ENCODE assay signal across 8 cellular contexts in the genomic region with DNA sequence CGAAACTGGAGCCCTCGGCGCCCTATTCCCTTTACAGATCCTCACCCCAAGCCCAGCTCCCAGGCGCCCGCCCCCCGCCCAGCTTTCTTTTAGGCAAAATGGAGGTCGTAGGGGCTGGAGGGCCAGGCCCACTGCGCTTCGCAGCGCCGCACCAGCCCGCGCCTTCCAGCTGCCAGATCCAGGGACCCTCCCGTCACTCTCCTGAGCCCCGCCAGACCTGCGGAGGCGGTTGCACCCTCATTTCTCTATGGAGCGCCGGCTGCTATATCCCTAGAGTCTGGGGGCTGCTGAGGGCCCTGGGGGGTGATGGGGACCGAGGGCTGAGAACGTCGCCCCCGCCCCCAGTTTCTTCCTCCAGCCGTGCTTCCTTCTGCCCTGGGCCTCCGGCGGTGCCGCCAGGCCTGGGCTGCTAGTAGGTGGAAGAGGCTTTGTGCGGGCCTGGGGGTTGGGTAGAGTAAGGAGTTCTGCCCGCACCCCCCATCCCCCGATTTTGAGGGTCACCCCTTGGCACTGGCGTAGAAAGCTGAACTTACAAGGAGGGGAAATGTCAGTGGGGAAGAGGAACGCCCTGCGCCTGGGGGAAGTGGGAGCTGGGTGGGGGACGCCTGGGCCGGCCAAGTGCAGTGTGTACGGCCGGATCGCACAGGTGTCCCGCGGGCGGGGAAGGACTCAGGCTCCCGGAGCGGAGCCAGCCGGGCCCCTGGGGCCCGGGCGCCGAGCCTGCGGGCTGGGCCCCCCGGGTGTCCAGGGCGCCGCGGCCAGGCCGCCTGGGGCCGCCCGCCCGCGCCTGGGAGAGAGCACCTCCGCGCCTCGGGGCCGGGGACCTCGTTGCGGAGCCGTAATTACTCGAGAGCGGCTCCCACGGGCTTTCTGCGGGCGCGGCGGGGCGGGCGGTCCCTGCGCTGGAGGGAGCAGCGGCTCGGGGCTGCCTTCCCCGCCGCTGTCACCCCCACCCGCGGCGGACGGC. TPM values are rescaled to one million over a fixed set of nuclear protein-coding genes. Genes with fewer than 3 reads are reported as not detected.
DNase-seq lines count a peak whose midpoint lies in the region; ATAC-seq, FAIRE-seq and TF ChIP-seq lines count a peak whose summit lies in the region.

No MANE protein-coding gene starts in this region.

- no peak for FAIRE-seq in H54 (lab: Jason Lieb, UNC)

- peak overlapping the region; percentile 73 for H3K27ac ChIP-seq in DOHH2 (ENCODE audit: low read depth, low read length)
- H3K27ac ChIP-seq in MM.1S (ENCODE audit: low read length) = peak overlapping the region; percentile 52; the same call in 1 of the 2 replicates
- H3K27ac ChIP-seq in trophoblast cell (ENCODE audit: low read depth, low read length) = peak overlapping the region; percentile 27

- no peak for ATAC-seq in esophagus mucosa

- peak overlapping the region; percentile 84 for H2BK120ac ChIP-seq in trophoblast cell (ENCODE audit: insufficient read depth, low read length, poor library complexity)

- H3K9ac ChIP-seq in MM.1S (ENCODE audit: low read length) (peak overlapping the region; percentile 85), trophoblast cell (ENCODE audit: low read length) (peak overlapping the region; percentile 93)

- H3K4me3 ChIP-seq in DOHH2 (ENCODE audit: low read length) (peak overlapping the region; percentile 93), MM.1S (ENCODE audit: low read length) (peak overlapping the region; percentile 82), trophoblast cell (ENCODE audit: low read depth, low read length) (peak overlapping the region; percentile 97)

- no CpG with 5 or more reads among the region's 82 CpGs for WGBS in trophoblast cell (ENCODE audit: extremely low coverage, insufficient coverage, insufficient read length)

- H3K4me1 ChIP-seq in DOHH2 (ENCODE audit: control insufficient read depth, low read length) (peaks cover 14% of the 10 kb centered on the region), MM.1S (ENCODE audit: low read length) (no peaks in the 10 kb centered on the region), trophoblast cell (ENCODE audit: control insufficient read depth in 1 of 2, insufficient read depth in 2 of 2, low read length in 2 of 2) (peaks cover 0 to 4% of the 10 kb centered on the region in 2 experiments)

- TF ChIP-seq POLR2A in H54 (IDR thresholded peaks at IDR 0.05; ENCODE audit: low read depth, low read length) = no peak

- peak overlapping the region; percentile 91 for H3K18ac ChIP-seq in trophoblast cell (ENCODE audit: low read length)

- H3K9me2 ChIP-seq in DOHH2 (replicated peaks; ENCODE audit: control insufficient read depth, low read length) = no peaks in the 10 kb centered on the region
- no peaks in the 10 kb centered on the region for H3K9me2 ChIP-seq in MM.1S (replicated peaks; ENCODE audit: insufficient read depth, low read length)

- peak overlapping the region; percentile 86 for H2BK5ac ChIP-seq in trophoblast cell (ENCODE audit: low read depth, low read length, poor library complexity)

- H3K9me3 ChIP-seq in DOHH2 (ENCODE audit: control insufficient read depth, insufficient read depth, low read length) (no peaks in the 10 kb centered on the region), MM.1S (replicated peaks; ENCODE audit: insufficient read depth, low read length) (no peaks in the 10 kb centered on the region), trophoblast cell (ENCODE audit: insufficient read depth, low read depth, low read length) (no peaks in the 10 kb centered on the region)

- H3K4me2 ChIP-seq in DOHH2 (ENCODE audit: low read length) (peak overlapping the region; percentile 67), MM.1S (ENCODE audit: low read depth, low read length) (peak overlapping the region; percentile 91), trophoblast cell (ENCODE audit: low read length) (peak overlapping the region; percentile 94)

- no peak overlapping the region for H2BK12ac ChIP-seq in trophoblast cell (ENCODE audit: low read length)

- H2AFZ ChIP-seq in MM.1S (ENCODE audit: low read length) (0 out of 2 replicates have a peak overlapping the region, but pooled peaks have one; percentile 30), trophoblast cell (ENCODE audit: insufficient read depth, low read length, poor library complexity) (peak overlapping the region; percentile 23)

- peak overlapping the region; percentile 99 for H3K4ac ChIP-seq in trophoblast cell (ENCODE audit: low read depth, low read length)

- H4K12ac ChIP-seq in trophoblast cell (ENCODE audit: low read depth, low read length) = peak overlapping the region; percentile 58

- H3F3A ChIP-seq in DOHH2 (ENCODE audit: control insufficient read depth, insufficient read depth) = peaks cover 4% of the 10 kb centered on the region
- no peaks in the 10 kb centered on the region for H3F3A ChIP-seq in MM.1S (ENCODE audit: insufficient read depth, low read length)

- H3K79me2 ChIP-seq in DOHH2 (ENCODE audit: control insufficient read depth, low read length) (peaks cover 44% of the 10 kb centered on the region), MM.1S (ENCODE audit: low read length) (peaks cover 46% of the 10 kb centered on the region), trophoblast cell (ENCODE audit: control insufficient read depth, insufficient read depth, low read length, poor library complexity) (peaks cover 20% of the 10 kb centered on the region)

- peak overlapping the region; percentile 90 for H4K8ac ChIP-seq in trophoblast cell (ENCODE audit: low read depth, low read length)

- peak; percentile 37 for DNase-seq in MM.1S
- DNase-seq in activated gamma-delta T cell treated with Interleukin-2 at 50 U/mL for 16 hours = peak; percentile 19
- DNase-seq in head of caudate nucleus = peak in 22 of 42 donors; percentile 17 to 73 (median 41)
- peak in 1 of 2 donors; percentile 57 for DNase-seq in trophoblast cell
- DNase-seq in H54 (ENCODE audit: insufficient read length, low spot score) = no peak
- no peak for DNase-seq in NCI-H1930 (lab: John Stamatoyannopoulos, UW)

- H3K27me3 ChIP-seq in DOHH2 (ENCODE audit: control insufficient read depth, low read length) = peaks cover 16% of the 10 kb centered on the region
- peaks cover 24% of the 10 kb centered on the region for H3K27me3 ChIP-seq in MM.1S (replicated peaks; ENCODE audit: insufficient read depth, low read length)
- no peaks in the 10 kb centered on the region for H3K27me3 ChIP-seq in trophoblast cell (ENCODE audit: insufficient read depth, low read length)

- intact Hi-C loops in head of caudate nucleus (cut with DNase I) = no loop called here

- peak overlapping the region; percentile 95 for H4K91ac ChIP-seq in trophoblast cell (ENCODE audit: low read depth, low read length)

- peaks cover 17% of the 10 kb centered on the region for H3K79me1 ChIP-seq in trophoblast cell (ENCODE audit: low read length)

- no peak overlapping the region for H3K23ac ChIP-seq in trophoblast cell (ENCODE audit: low read length)

- peak; percentile 10 for TF ChIP-seq CTCF in DOHH2 (IDR thresholded peaks at IDR 0.05; ENCODE audit: low read depth, low read length, poor library complexity, severe bottlenecking)
- TF ChIP-seq CTCF in MM.1S (IDR thresholded peaks at IDR 0.05; ENCODE audit: low read length) = no peak

- H2AK5ac ChIP-seq in trophoblast cell (ENCODE audit: low read length) = peak overlapping the region; percentile 96

- peaks cover 9% of the 10 kb centered on the region; the same call in 1 of the 2 replicates for H4K20me1 ChIP-seq in DOHH2 (ENCODE audit: control insufficient read depth, insufficient read depth, low read depth, low read length)
- no peaks in the 10 kb centered on the region for H4K20me1 ChIP-seq in MM.1S (ENCODE audit: insufficient read depth, low read length)

- peaks cover 41% of the 10 kb centered on the region for H3K36me3 ChIP-seq in DOHH2 (ENCODE audit: control insufficient read depth, low read length)
- no peaks in the 10 kb centered on the region for H3K36me3 ChIP-seq in MM.1S (replicated peaks; ENCODE audit: insufficient read depth, low read length)
- H3K36me3 ChIP-seq in trophoblast cell (ENCODE audit: control insufficient read depth in 1 of 2, insufficient read depth in 2 of 2, low read length in 2 of 2) = peaks cover 33 to 34% of the 10 kb centered on the region in 2 experiments

- peak overlapping the region; percentile 99 for H3K14ac ChIP-seq in trophoblast cell (ENCODE audit: low read length)

RNA-seq across cellular contexts. Expression of a gene that starts 1.2 kb away (rescaled TPM):
- polyA plus RNA-seq in trophoblast cell (2013) = 144 and 147 TPM in 2 replicates
- 289 TPM for total RNA-seq in esophagus mucosa

RNA-seq across cellular contexts. Expression of a gene that starts 18.5 kb away (rescaled TPM):
- not detected in 2 replicates for polyA plus RNA-seq in trophoblast cell (2013)
- not detected for total RNA-seq in esophagus mucosa

RNA-seq across cellular contexts. Expression of a gene that starts 19.3 kb away (rescaled TPM):
- 16.4 and 17.3 TPM in 2 replicates for polyA plus RNA-seq in trophoblast cell (2013)
- total RNA-seq in esophagus mucosa = 10.4 TPM

RNA-seq across cellular contexts. Expression of a gene that starts 31.2 kb away (rescaled TPM):
- polyA plus RNA-seq in trophoblast cell (2013) = 78.2 and 84.1 TPM in 2 replicates
- 33.4 TPM for total RNA-seq in esophagus mucosa

RNA-seq across cellular contexts. Expression of a gene that starts 33.4 kb away (rescaled TPM):
- 0.24 and 0.30 TPM in 2 replicates for polyA plus RNA-seq in trophoblast cell (2013)
- 0.68 TPM for total RNA-seq in esophagus mucosa

Comparison
In these comparisons a context has a peak if more than half of its experiments do, and no peak if none do; other contexts are left out.
1. DNase-seq: peak in MM.1S (single experiment), activated gamma-delta T cell treated with Interleukin-2 at 50 U/mL for 16 hours (single experiment) and head of caudate nucleus (22 of 42); none in H54 (single experiment) and NCI-H1930 (0 of 2).
2. Peak in every context shown above with its lines, with median percentiles within 50 percentile points of each other: H3K27ac ChIP-seq, H3K4me2 ChIP-seq and H3K4me3 ChIP-seq.